Comparison of ENCODE assay signal across 24 cellular contexts in the genomic region with DNA sequence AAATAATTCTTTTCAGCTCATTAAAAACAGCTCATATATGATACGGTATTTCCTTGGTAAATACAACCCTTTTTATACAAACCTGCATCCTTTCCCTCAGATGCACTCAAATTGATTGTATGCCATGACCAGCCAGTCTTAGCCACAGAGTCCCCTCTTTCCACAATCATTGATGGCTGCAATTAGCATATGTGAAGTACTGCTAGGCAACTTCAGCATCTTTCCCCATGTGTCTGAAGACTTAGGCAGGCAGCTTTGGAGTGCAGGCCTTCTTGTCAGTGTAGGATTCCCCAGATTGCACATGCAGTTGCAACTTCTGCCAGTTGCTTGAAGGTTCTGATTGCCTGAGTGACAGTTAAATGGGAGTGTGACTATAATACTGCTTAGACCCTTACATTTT.
"Had no signal": no experiment of that assay in that cellular context is flagged by ENCODE, and none has a peak within 500 bp of the region (broad histone marks: within the 10 kb centered on the region; RNA-seq: fewer than 3 reads in every experiment).

No MANE protein-coding gene starts in this region.

- H3K4me3 ChIP-seq: coronary artery, dorsolateral prefrontal cortex had no signal

- H3K27me3 ChIP-seq: brain microvascular endothelial cell had no signal

- FAIRE-seq: bronchial epithelial cell, frontal cortex had no signal

- ATAC-seq: activated CD8-positive, alpha-beta T cell treated with anti-CD3 and anti-CD28 coated beads for 36 hours; activated T-cell treated with anti-CD3 and anti-CD28 coated beads, Interleukin-2, amount 50 U/mL, for 4 hours; activated T-helper 17 cell treated with anti-CD3 and anti-CD28 coated beads, Interleukin-2, amount 50 U/mL, for 72 hours; esophagus mucosa had no signal

- DNase-seq: activated CD4-positive, alpha-beta T cell treated with anti-CD3 and anti-CD28 coated beads for 48 hours; activated CD4-positive, alpha-beta T cell treated with anti-CD3 and anti-CD28 coated beads, Interleukin-2, amount 50 U/mL, for 1 hour; activated CD4-positive, alpha-beta T cell treated with anti-CD3 and anti-CD28 coated beads, Interleukin-2, amount 50 U/mL, for 48 hours; activated CD8-positive, alpha-beta memory T cell treated with anti-CD3 and anti-CD28 coated beads for 24 hours; activated CD8-positive, alpha-beta T cell treated with anti-CD3 and anti-CD28 coated beads for 36 hours; activated effector memory CD4-positive, alpha-beta T cell treated with Interleukin-2 at 50 U/mL for 16 hours; activated gamma-delta T cell treated with Interleukin-2 at 50 U/mL for 16 hours; activated naive CD4-positive, alpha-beta T cell treated with anti-CD3 and anti-CD28 coated beads, Interleukin-2, amount 50 U/mL, for 16 hours; activated naive CD4-positive, alpha-beta T cell treated with Interleukin-2 at 50 U/mL for 16 hours; activated T-cell treated with anti-CD3 and anti-CD28 coated beads, Interleukin-2, amount 50 U/mL, for 4 hours; amniotic stem cell; anterior cingulate cortex; brain microvascular endothelial cell; dorsolateral prefrontal cortex; effector memory CD4-positive, alpha-beta T cell; endodermal cell; foreskin fibroblast; head of caudate nucleus; T-helper 2 cell had no signal

- H3K27ac ChIP-seq: brain microvascular endothelial cell, coronary artery, dorsolateral prefrontal cortex had no signal

- H3K36me3 ChIP-seq: brain microvascular endothelial cell had no signal
